Comparison of ENCODE assay signal across 1 cellular context in genomic region chr11:65014961-65015227, GRCh38.
TF ChIP-seq lines count a peak whose summit lies in the region.

No MANE protein-coding gene starts in this region.

TF ChIP-seq in K562, 482 proteins besides CTCF, POLR2A, EP300 and RAD21:
- TF ChIP-seq RCOR1 (IDR thresholded peaks at IDR 0.05; ENCODE audit: borderline replicate concordance in 1 of 2, low read depth in 2 of 2, low read length in 2 of 2) (0 out of 4 replicates have a peak, but pooled peaks of 1 of the 2 experiments have one; percentile 27), SMARCA5 (IDR thresholded peaks at IDR 0.05) (peak; percentile 62; the same call in 1 of the 2 replicates), ZNF121 (CRISPR knock-in tag; conservative IDR thresholded peaks at IDR 0.05) (peak; percentile 100), KDM1A (IDR thresholded peaks at IDR 0.05) (peak in 1 of 2 experiments; percentile 13; a peak in 1 of 4 replicates), BCOR (IDR thresholded peaks at IDR 0.05) (peak; percentile 88), HDAC2 (IDR thresholded peaks at IDR 0.05) (0 out of 2 replicates have a peak, but pooled peaks have one; percentile 18), PTBP1 (IDR thresholded peaks at IDR 0.05; ENCODE audit: low read depth, low read length) (0 out of 2 replicates have a peak, but pooled peaks have one; percentile 49), RBM25 (IDR thresholded peaks at IDR 0.05; ENCODE audit: low read depth, low read length, severe bottlenecking) (peak; percentile 68)
